ENCODE assay signal across 9 cellular contexts in genomic region chr17:66548158-66548557, GRCh38.
DNase-seq lines count a peak whose midpoint lies in the region; ATAC-seq and TF ChIP-seq lines count a peak whose summit lies in the region.
"Had no signal": no experiment of that assay in that cellular context is flagged by ENCODE, and none has a peak within 500 bp of the region (broad histone marks: within the 10 kb centered on the region; RNA-seq: fewer than 3 reads in every experiment).

No MANE protein-coding gene starts in this region.

- in situ Hi-C loops in GM13976 (cut with MboI; ENCODE audit: low sequenced_read_pairs, unreplicated experiment): no loop called here

- no peak for DNase-seq in activated CD4-positive, CD25-positive, alpha-beta regulatory T cell (lab: John Stamatoyannopoulos, UW)
- DNase-seq in activated T-cell treated with anti-CD3 and anti-CD28 coated beads for 48 hours (ENCODE audit: low read depth): peak; percentile 40
- peak; percentile 45 for DNase-seq in islet precursor cell
- peak; percentile 55 for DNase-seq in stimulated activated naive CD8-positive, alpha-beta T cell treated with anti-CD3 and anti-CD28 coated beads, Interleukin-15, Interleukin-2, amounts not matched to agents 100 U/mL and 50 U/mL, for 24 hours
- no peak for DNase-seq in middle frontal gyrus (ENCODE audit: extremely low spot score, low spot score)
- no peak for DNase-seq in GM13976 (ENCODE audit: low spot score)
- DNase-seq: NCI-H345 had no signal

- peak; percentile 54 to 57 for ATAC-seq in activated CD4-positive, CD25-positive, alpha-beta regulatory T cell treated with anti-CD3 and anti-CD28 coated beads, Interleukin-2, amount 50 U/mL, for 24 hours
- peak; percentile 81 for ATAC-seq in stimulated activated naive CD8-positive, alpha-beta T cell treated with anti-CD3 and anti-CD28 coated beads, Interleukin-15, Interleukin-2, amounts not matched to agents 100 U/mL and 50 U/mL, for 24 hours
- ATAC-seq in GM21717 (IDR thresholded peaks at IDR 0.05; ENCODE audit: unreplicated experiment): no peak

- TF ChIP-seq CTCF in GM13976 (IDR thresholded peaks at IDR 0.05; ENCODE audit: borderline replicate concordance, control extremely low read depth, extremely low read depth, insufficient read depth, missing control alignments): no peak

Comparison
In these comparisons a context has a peak if more than half of its experiments do, and no peak if none do; other contexts are left out.
1. DNase-seq: peak in activated T-cell treated with anti-CD3 and anti-CD28 coated beads for 48 hours (single experiment), islet precursor cell (single experiment) and stimulated activated naive CD8-positive, alpha-beta T cell treated with anti-CD3 and anti-CD28 coated beads, Interleukin-15, Interleukin-2, amounts not matched to agents 100 U/mL and 50 U/mL, for 24 hours (single experiment); none in activated CD4-positive, CD25-positive, alpha-beta regulatory T cell (0 of 4), middle frontal gyrus (single experiment) and GM13976 (single experiment).